1 cellular context compared by ENCODE assay signal in genomic region chr1:223240122-223240521, GRCh38.
A peak's percentile ranks its signal among the peaks of the same experiment; 100 is the strongest.
TF ChIP-seq lines count a peak whose summit lies in the region.

No MANE protein-coding gene starts in this region.

TF ChIP-seq in K562, 482 proteins besides CTCF, POLR2A, EP300 and RAD21 (continued from another document and continues in another):
- TF ChIP-seq CUX1 (CRISPR knock-in tag; IDR thresholded peaks at IDR 0.05) (no peak), HLTF (IDR thresholded peaks at IDR 0.05) (0 out of 2 replicates have a peak, but pooled peaks have one; percentile 37), MED1 (CRISPR knock-in tag; IDR thresholded peaks at IDR 0.05; ENCODE audit: borderline replicate concordance) (no peak), PATZ1 (CRISPR knock-in tag; IDR thresholded peaks at IDR 0.05; ENCODE audit: borderline replicate concordance) (no peak), ARHGAP35 (IDR thresholded peaks at IDR 0.05; ENCODE audit: partially characterized antibody) (no peak), TAF7 (tag; IDR thresholded peaks at IDR 0.05) (no peak), NCOA1 (IDR thresholded peaks at IDR 0.05; ENCODE audit: low read depth) (no peak), CHAMP1 (IDR thresholded peaks at IDR 0.05) (peak; percentile 23; the same call in 1 of the 2 replicates), ZBTB12 (CRISPR knock-in tag; IDR thresholded peaks at IDR 0.05) (no peak), GTF2E2 (tag; IDR thresholded peaks at IDR 0.05) (no peak), NCOA2 (IDR thresholded peaks at IDR 0.05; ENCODE audit: partially characterized antibody in 2 of 2) (no peak), ZNF23 (CRISPR knock-in tag; IDR thresholded peaks at IDR 0.05) (no peak), ZNF830 (CRISPR knock-in tag; IDR thresholded peaks at IDR 0.05) (no peak), ELF1 (tag; IDR thresholded peaks at IDR 0.05) (no peak), RBM39 (optimal IDR thresholded peaks at IDR 0.05; ENCODE audit: low read depth, low read length) (no peak), ZNF785 (CRISPR knock-in tag; IDR thresholded peaks at IDR 0.05) (no peak), PHF8 (IDR thresholded peaks at IDR 0.05; ENCODE audit: borderline replicate concordance, low read length) (no peak), REST (CRISPR knock-in tag; IDR thresholded peaks at IDR 0.05; ENCODE audit: low read depth) (no peak), ZNF512 (tag; IDR thresholded peaks at IDR 0.05) (peak; percentile 42; the same call in 1 of the 2 replicates), MEF2D (tag; conservative IDR thresholded peaks at IDR 0.05; ENCODE audit: low read depth) (no peak), ZBTB49 (CRISPR knock-in tag; IDR thresholded peaks at IDR 0.05; ENCODE audit: borderline replicate concordance) (no peak), PHF20 (IDR thresholded peaks at IDR 0.05; ENCODE audit: partially characterized antibody) (no peak), ZNF165 (CRISPR knock-in tag; IDR thresholded peaks at IDR 0.05; ENCODE audit: borderline replicate concordance) (no peak), ZMIZ1 (IDR thresholded peaks at IDR 0.05; ENCODE audit: low read depth in 2 of 2, low read length in 2 of 2) (no peak), ATF6 (CRISPR knock-in tag; IDR thresholded peaks at IDR 0.05) (no peak)
